Comparison of ENCODE assay signal across 27 cellular contexts in genomic region chr5:133276171-133276570, GRCh38.
"Had no signal": no experiment of that assay in that cellular context is flagged by ENCODE, and none has a peak within 500 bp of the region (broad histone marks: within the 10 kb centered on the region; RNA-seq: fewer than 3 reads in every experiment).

No MANE protein-coding gene starts in this region.

- H3K27me3 Mint-ChIP-seq: stimulated activated naive CD8-positive, alpha-beta T cell treated with anti-CD3 and anti-CD28 coated beads, Interleukin-15, Interleukin-2, amounts not matched to agents 100 ng/mL and 50 ng/mL, for 24 hours had no signal

- H3K4me3 Mint-ChIP-seq: mesothelial cell of epicardium; natural killer cell; nephron progenitor cell; neural progenitor cell; stimulated activated naive CD8-positive, alpha-beta T cell treated with anti-CD3 and anti-CD28 coated beads, Interleukin-15, Interleukin-2, amounts not matched to agents 100 ng/mL and 50 ng/mL, for 24 hours had no signal

- H3K4me3 ChIP-seq: left lung, lung, neural progenitor cell, ovary, skin epidermis, suprapubic skin, thoracic aorta, tibial artery, upper lobe of right lung had no signal

- H3K4me1 ChIP-seq: left lung, suprapubic skin, tibial artery, upper lobe of right lung had no signal

- H3K27ac ChIP-seq: left lung, neural progenitor cell, ovary, skin epidermis, suprapubic skin, thoracic aorta, tibial artery, upper lobe of right lung had no signal

- H3K36me3 Mint-ChIP-seq: mesothelial cell of epicardium, naive B cell, natural killer cell, neural progenitor cell had no signal

- H2AFZ ChIP-seq: neural progenitor cell had no signal

- H3K27ac Mint-ChIP-seq: mesothelial cell of epicardium; natural killer cell; nephron progenitor cell; neural progenitor cell; progenitor cell of endocrine pancreas; stimulated activated naive CD8-positive, alpha-beta T cell treated with anti-CD3 and anti-CD28 coated beads, Interleukin-15, Interleukin-2, amounts not matched to agents 100 ng/mL and 50 ng/mL, for 24 hours had no signal

- H3K27me3 ChIP-seq: left lung, neural progenitor cell, ovary, suprapubic skin, tibial artery, upper lobe of right lung had no signal

- H3K9me3 Mint-ChIP-seq: mesothelial cell of epicardium; naive B cell; natural killer cell; stimulated activated naive CD8-positive, alpha-beta T cell treated with anti-CD3 and anti-CD28 coated beads, Interleukin-15, Interleukin-2, amounts not matched to agents 100 ng/mL and 50 ng/mL, for 24 hours had no signal

- DNase-seq: hippocampal formation; kidney glomerular epithelial cell; left colon; left lung; naive B cell; natural killer cell; nephron progenitor cell; ovary; retina; right cardiac atrium; stimulated activated CD4-positive, alpha-beta T cell treated with anti-CD3 and anti-CD28 coated beads, Interleukin-12 subunit alpha, Interleukin-12 subunit beta, amount 100 ng/mL, for 4 hours; stimulated activated CD4-positive, alpha-beta T cell treated with anti-CD3 and anti-CD28 coated beads, Interleukin-15, amount 100 ng/mL, for 24 hours; stimulated activated CD4-positive, alpha-beta T cell treated with anti-CD3 and anti-CD28 coated beads, Interleukin-2, amount 100 ng/mL, for 24 hours; stimulated activated CD4-positive, alpha-beta T cell treated with anti-CD3 and anti-CD28 coated beads, Interleukin-4, amount 100 ng/mL, for 1 hour; stimulated activated naive CD4-positive, alpha-beta T cell; tibial artery; trophoblast cell; upper lobe of right lung had no signal

- H3K9me3 ChIP-seq: left lung, ovary, suprapubic skin, thoracic aorta, tibial artery, upper lobe of right lung had no signal

- H3K4me2 ChIP-seq: neural progenitor cell had no signal

- ATAC-seq: left colon, left lung, natural killer cell, right cardiac atrium, sciatic nerve, upper lobe of right lung had no signal

- H3K36me3 ChIP-seq: left lung, neural progenitor cell, ovary, suprapubic skin, thoracic aorta, tibial artery, upper lobe of right lung had no signal

- H3K4me1 Mint-ChIP-seq: naive B cell, natural killer cell had no signal
